7 cellular contexts compared by ENCODE assay signal in the genomic region with DNA sequence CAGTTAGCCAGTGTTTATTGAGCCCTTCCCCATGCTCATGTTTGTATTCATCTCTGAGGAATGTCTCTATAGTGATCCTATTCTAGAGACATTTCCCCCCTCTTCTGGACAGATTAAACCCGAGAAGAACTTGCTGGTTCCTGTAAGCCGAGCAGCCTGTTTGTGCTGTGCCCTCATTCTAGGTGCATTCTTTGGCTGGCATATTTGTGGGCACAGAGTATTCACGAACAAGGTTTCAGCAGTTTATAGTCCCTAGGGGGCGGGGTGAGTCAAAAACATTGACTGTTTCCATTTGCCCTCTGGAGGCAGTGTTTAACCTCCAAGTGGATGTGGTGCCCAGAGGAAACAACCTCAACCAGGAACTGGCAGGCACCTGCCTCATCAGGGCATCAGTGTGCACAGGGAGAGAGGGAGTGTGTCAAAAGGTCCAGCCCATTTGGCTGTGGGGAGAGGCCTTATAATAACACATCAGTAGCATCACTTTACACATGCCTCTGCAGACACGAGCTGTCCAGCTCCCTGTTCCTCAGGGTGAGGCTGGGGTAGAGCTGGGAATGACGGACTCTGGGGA.
A peak's percentile ranks its signal among the peaks of the same experiment; 100 is the strongest.
DNase-seq lines count a peak whose midpoint lies in the region; ATAC-seq, FAIRE-seq and TF ChIP-seq lines count a peak whose summit lies in the region.

No MANE protein-coding gene starts in this region.

- H4K8ac ChIP-seq in trophoblast cell (ENCODE audit: low read depth, low read length) = no peak overlapping the region

- peak; percentile 76 for DNase-seq in RPMI7951 (ENCODE audit: low read depth)
- peak; percentile 27 for DNase-seq in endothelial cell of umbilical vein (ENCODE audit: low read depth, low spot score)
- DNase-seq in trophoblast cell = peak; percentile 30 to 60
- DNase-seq in superior temporal gyrus (ENCODE audit: extremely low spot score) = no peak

- ATAC-seq in GM19463 (IDR thresholded peaks at IDR 0.05; ENCODE audit: unreplicated experiment) = peak; percentile 81

- H3K4me3 ChIP-seq in DOHH2 (ENCODE audit: low read length) = no peak overlapping the region
- H3K4me3 ChIP-seq in endothelial cell of umbilical vein (replicated peaks in 1 of 3; ENCODE audit: insufficient read depth in 1 of 3, low read depth in 1 of 3, low read length in 3 of 3) = no peak overlapping the region
- H3K4me3 ChIP-seq in trophoblast cell (ENCODE audit: low read depth, low read length) = no peak overlapping the region

- dilution Hi-C loops in endothelial cell of umbilical vein (cut with MboI; ENCODE audit: extremely low pct_ligation_motif_present, low sequenced_read_pairs) = no loop called here

- H4K12ac ChIP-seq in trophoblast cell (ENCODE audit: low read depth, low read length) = no peak overlapping the region

- no peak overlapping the region for H2AK5ac ChIP-seq in trophoblast cell (ENCODE audit: low read length)

- no peak overlapping the region for H3K23ac ChIP-seq in trophoblast cell (ENCODE audit: low read length)

- H4K20me1 ChIP-seq in DOHH2 (ENCODE audit: control insufficient read depth, insufficient read depth, low read depth, low read length) (0 out of 2 replicates have a peak, but pooled peaks cover 4% of the 10 kb centered on the region), endothelial cell of umbilical vein (replicated peaks; ENCODE audit: control insufficient read depth, extremely low read depth, insufficient read depth, low read length) (no peaks in the 10 kb centered on the region)

- TF ChIP-seq EP300 in Ishikawa (IDR thresholded peaks at IDR 0.05; ENCODE audit: borderline replicate concordance) = no peak

- no peak for TF ChIP-seq POLR2A in endothelial cell of umbilical vein (IDR thresholded peaks at IDR 0.05; ENCODE audit: low read depth, low read length)

- H2BK12ac ChIP-seq in trophoblast cell (ENCODE audit: low read length) = no peak overlapping the region

- CTCF ChIA-PET in endothelial cell of umbilical vein (lab: Charles Lee) = interaction anchor here (0.7 to 1.8 kb wide), 18 partner anchors 9 to 622 kb away, joined by 3 to 7 read pairs (median 3); no protein-coding TSS in a partner anchor

- TF ChIP-seq CTCF in DOHH2 (IDR thresholded peaks at IDR 0.05; ENCODE audit: low read depth, low read length, poor library complexity, severe bottlenecking) (peak; percentile 88), endothelial cell of umbilical vein (IDR thresholded peaks at IDR 0.05; ENCODE audit: extremely low read depth in 1 of 2, insufficient read depth in 1 of 2, low read depth in 1 of 2, low read length in 2 of 2) (peak; percentile 30 to 34)

- POLR2A ChIA-PET in endothelial cell of umbilical vein (lab: Charles Lee) = no interaction called here

- H3K79me2 ChIP-seq in DOHH2 (ENCODE audit: control insufficient read depth, low read length) (no peaks in the 10 kb centered on the region), endothelial cell of umbilical vein (ENCODE audit: control insufficient read depth, insufficient read depth, low read length) (no peaks in the 10 kb centered on the region), trophoblast cell (ENCODE audit: control insufficient read depth, insufficient read depth, low read length, poor library complexity) (no peaks in the 10 kb centered on the region)

- no peak overlapping the region for H2AFZ ChIP-seq in endothelial cell of umbilical vein (ENCODE audit: low read depth, low read length)
- no peak overlapping the region for H2AFZ ChIP-seq in trophoblast cell (ENCODE audit: insufficient read depth, low read length, poor library complexity)

- no CpG with 5 or more reads among the region's 6 CpGs for WGBS in trophoblast cell (ENCODE audit: extremely low coverage, insufficient coverage, insufficient read length)

- H3K9ac ChIP-seq in endothelial cell of umbilical vein (replicated peaks; ENCODE audit: extremely low read depth, insufficient read depth, low read length) (no peak overlapping the region), trophoblast cell (ENCODE audit: low read length) (no peak overlapping the region)

- peaks cover 4% of the 10 kb centered on the region for H3K4me1 ChIP-seq in DOHH2 (ENCODE audit: control insufficient read depth, low read length)
- peaks cover 15% of the 10 kb centered on the region for H3K4me1 ChIP-seq in endothelial cell of umbilical vein (ENCODE audit: control insufficient read depth, extremely low read depth, insufficient read depth, low read length)
- H3K4me1 ChIP-seq in trophoblast cell (ENCODE audit: control insufficient read depth in 1 of 2, insufficient read depth in 2 of 2, low read length in 2 of 2) = no peaks in the 10 kb centered on the region

- H3K4me2 ChIP-seq in DOHH2 (ENCODE audit: low read length) = 0 out of 2 replicates have a peak overlapping the region, but pooled peaks have one; percentile 5
- H3K4me2 ChIP-seq in endothelial cell of umbilical vein (ENCODE audit: insufficient read depth, low read length) = no peak overlapping the region
- H3K4me2 ChIP-seq in trophoblast cell (ENCODE audit: low read length) = no peak overlapping the region

- TF ChIP-seq RAD21 in Ishikawa (IDR thresholded peaks at IDR 0.05; ENCODE audit: low read depth) = peak; percentile 24

- H4K91ac ChIP-seq in trophoblast cell (ENCODE audit: low read depth, low read length) = no peak overlapping the region

- no peak overlapping the region for H3K14ac ChIP-seq in trophoblast cell (ENCODE audit: low read length)

- H3K4ac ChIP-seq in trophoblast cell (ENCODE audit: low read depth, low read length) = no peak overlapping the region

- no peaks in the 10 kb centered on the region for H3K79me1 ChIP-seq in trophoblast cell (ENCODE audit: low read length)

- H3K9me3 ChIP-seq in DOHH2 (ENCODE audit: control insufficient read depth, insufficient read depth, low read length) = no peaks in the 10 kb centered on the region
- no peaks in the 10 kb centered on the region for H3K9me3 ChIP-seq in endothelial cell of umbilical vein (replicated peaks; ENCODE audit: control insufficient read depth, insufficient read depth, low read length)
- peaks cover 3% of the 10 kb centered on the region for H3K9me3 ChIP-seq in trophoblast cell (ENCODE audit: insufficient read depth, low read depth, low read length)

- no peaks in the 10 kb centered on the region for H3K9me1 ChIP-seq in endothelial cell of umbilical vein (replicated peaks; ENCODE audit: control insufficient read depth, extremely low read depth, insufficient read depth, low read length)

- no TSS peak for BruUV-seq in endothelial cell of umbilical vein (replicated peaks; lab: Mats Ljungman, UMichigan)

- intact Hi-C loops in endothelial cell of umbilical vein (cut with micrococcal nuclease) = loop anchor here (2.0 to 5.0 kb wide), 4 partner anchors 111 to 486 kb away; no protein-coding TSS in a partner anchor

- H3F3A ChIP-seq in DOHH2 (ENCODE audit: control insufficient read depth, insufficient read depth) = no peaks in the 10 kb centered on the region

- H3K18ac ChIP-seq in trophoblast cell (ENCODE audit: low read length) = no peak overlapping the region

- H3K9me2 ChIP-seq in DOHH2 (replicated peaks; ENCODE audit: control insufficient read depth, low read length) = no peaks in the 10 kb centered on the region

- H2BK120ac ChIP-seq in trophoblast cell (ENCODE audit: insufficient read depth, low read length, poor library complexity) = no peak overlapping the region

- H2BK5ac ChIP-seq in trophoblast cell (ENCODE audit: low read depth, low read length, poor library complexity) = no peak overlapping the region

- H3K36me3 ChIP-seq in DOHH2 (ENCODE audit: control insufficient read depth, low read length) (no peaks in the 10 kb centered on the region), endothelial cell of umbilical vein (ENCODE audit: control insufficient read depth in 2 of 2, extremely low read depth in 1 of 2, insufficient read depth in 2 of 2, low read length in 2 of 2) (no peaks in the 10 kb centered on the region), trophoblast cell (ENCODE audit: control insufficient read depth in 1 of 2, insufficient read depth in 2 of 2, low read length in 2 of 2) (no peaks in the 10 kb centered on the region)

- H3K27me3 ChIP-seq in DOHH2 (ENCODE audit: control insufficient read depth, low read length) (no peaks in the 10 kb centered on the region), endothelial cell of umbilical vein (ENCODE audit: control insufficient read depth in 2 of 2, insufficient read depth in 2 of 2, low read length in 2 of 2) (no peaks in the 10 kb centered on the region), trophoblast cell (ENCODE audit: insufficient read depth, low read length) (no peaks in the 10 kb centered on the region)

- no peak overlapping the region for H3K27ac ChIP-seq in DOHH2 (ENCODE audit: low read depth, low read length)
- H3K27ac ChIP-seq in endothelial cell of umbilical vein (ENCODE audit: insufficient read depth, low read depth, low read length) = no peak overlapping the region
- H3K27ac ChIP-seq in trophoblast cell (ENCODE audit: low read depth, low read length) = no peak overlapping the region

- FAIRE-seq in endothelial cell of umbilical vein (lab: Jason Lieb, UNC) = peak; percentile 54

TF ChIP-seq in Ishikawa, 13 proteins besides CTCF, POLR2A, EP300 and RAD21:
- TF ChIP-seq TEAD4 (IDR thresholded peaks at IDR 0.05) (peak; percentile 63; the same call in 1 of the 2 replicates), ZBTB7A (IDR thresholded peaks at IDR 0.05; ENCODE audit: low read depth) (no peak)

TF ChIP-seq in endothelial cell of umbilical vein, 7 proteins besides CTCF, POLR2A, EP300 and RAD21:
- TF ChIP-seq GATA2 (IDR thresholded peaks at IDR 0.05; ENCODE audit: insufficient read depth, insufficient read length, low read depth, low read length) = no peak
- TF ChIP-seq, protein P1, sequence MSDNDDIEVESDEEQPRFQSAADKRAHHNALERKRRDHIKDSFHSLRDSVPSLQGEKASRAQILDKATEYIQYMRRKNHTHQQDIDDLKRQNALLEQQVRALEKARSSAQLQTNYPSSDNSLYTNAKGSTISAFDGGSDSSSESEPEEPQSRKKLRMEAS (IDR thresholded peaks at IDR 0.05; ENCODE audit: insufficient read depth, insufficient read length) = no peak
- no peak for TF ChIP-seq EZH2 (IDR thresholded peaks at IDR 0.05; ENCODE audit: borderline replicate concordance, low read depth, low read length, severe bottlenecking)
- TF ChIP-seq JUN (IDR thresholded peaks at IDR 0.05; ENCODE audit: borderline replicate concordance, insufficient read depth, insufficient read length, low read depth) = no peak
- no peak for TF ChIP-seq POLR2AphosphoS5 (IDR thresholded peaks at IDR 0.05; ENCODE audit: insufficient read depth, low read depth, low read length)
- no peak for TF ChIP-seq MYC (IDR thresholded peaks at IDR 0.05; ENCODE audit: low read depth, low read length)
- no peak for TF ChIP-seq FOS (IDR thresholded peaks at IDR 0.05; ENCODE audit: borderline replicate concordance, insufficient read depth, low read length)
